ENCODE assay signal across 20 cellular contexts in genomic region chr9:73906671-73907070, GRCh38.
DNase-seq lines count a peak whose midpoint lies in the region; TF ChIP-seq lines count a peak whose summit lies in the region.
"Had no signal": no experiment of that assay in that cellular context is flagged by ENCODE, and none has a peak within 500 bp of the region (broad histone marks: within the 10 kb centered on the region; RNA-seq: fewer than 3 reads in every experiment).

No MANE protein-coding gene starts in this region.

- no TSS peak for BruUV-seq in MCF 10A (replicated peaks; lab: Mats Ljungman, UMichigan)

- DNase-seq in NOMO-1 treated with DMSO at 0.1 percent for 48 hours (lab: John Stamatoyannopoulos, UW; ENCODE audit: unreplicated experiment) (peak; percentile 52), NOMO-1 treated with dmso at 0.1 percent for 144 hours (lab: John Stamatoyannopoulos, UW; ENCODE audit: unreplicated experiment) (no peak), SKM-1 (lab: John Stamatoyannopoulos, UW; ENCODE audit: unreplicated experiment) (peak; percentile 1), fibroblast of peridontal ligament (ENCODE audit: extremely low read depth) (peak; percentile 2), pons (ENCODE audit: low spot score) (peak; percentile 36), MCF 10A (ENCODE audit: unreplicated experiment) (no peak), NCI-H1092 treated with DMSO at 0.1 percent for 48 hours (lab: John Stamatoyannopoulos, UW) (no peak), AML-193 (lab: John Stamatoyannopoulos, UW) (no peak)
- DNase-seq: CD4-positive, alpha-beta T cell; GM23248; HFFc6; NCI-H1417 treated with DMSO at 0.1 percent for 48 hours; NCI-H1694 treated with DMSO at 0.1 percent for 48 hours; NCI-H2081; NCI-H2171; NCI-H226; NCI-H510A; NCI-H69; PC-9; Right ventricle myocardium superior had no signal

- no peaks in the 10 kb centered on the region for H3K36me3 Mint-ChIP-seq in MCF 10A (ENCODE audit: insufficient read depth, unreplicated experiment)

- CTCF ChIA-PET in MCF 10A (lab: Yijun Ruan, JAX) = no interaction called here

- intact Hi-C loops in MCF 10A (cut with micrococcal nuclease) = no loop called here

- no peak for TF ChIP-seq CTCF in MCF 10A (IDR thresholded peaks at IDR 0.05; ENCODE audit: unreplicated experiment)

- peaks cover 19% of the 10 kb centered on the region for H3K27me3 Mint-ChIP-seq in MCF 10A (ENCODE audit: insufficient read depth, unreplicated experiment)
- H3K27me3 Mint-ChIP-seq: CD4-positive, alpha-beta T cell had no signal

- POLR2A ChIA-PET in MCF 10A (lab: Yijun Ruan, JAX) = no interaction called here

- H3K4me1 Mint-ChIP-seq in MCF 10A (ENCODE audit: insufficient read depth, unreplicated experiment) = no peaks in the 10 kb centered on the region

- no peak overlapping the region for H3K4me3 Mint-ChIP-seq in MCF 10A (ENCODE audit: unreplicated experiment)
- H3K4me3 Mint-ChIP-seq: CD4-positive, alpha-beta T cell; HFFc6 had no signal

- no peak overlapping the region for H3K27ac Mint-ChIP-seq in MCF 10A (ENCODE audit: low read depth, unreplicated experiment)
- H3K27ac Mint-ChIP-seq: CD4-positive, alpha-beta T cell; HFFc6 had no signal

- H3K9me3 Mint-ChIP-seq in MCF 10A (ENCODE audit: unreplicated experiment) = no peaks in the 10 kb centered on the region
- H3K9me3 Mint-ChIP-seq: CD4-positive, alpha-beta T cell had no signal

Comparison
In these comparisons a context has a peak if more than half of its experiments do, and no peak if none do; other contexts are left out.
1. DNase-seq: peak in NOMO-1 treated with DMSO at 0.1 percent for 48 hours (single experiment), SKM-1 (single experiment), fibroblast of peridontal ligament (single experiment) and pons (single experiment); none in NOMO-1 treated with dmso at 0.1 percent for 144 hours (single experiment), MCF 10A (single experiment), NCI-H1092 treated with DMSO at 0.1 percent for 48 hours (single experiment) and AML-193 (0 of 2).